ENCODE assay signal across 8 cellular contexts in genomic region chr2:208033701-208034502, GRCh38. TPM values are rescaled to one million over a fixed set of nuclear protein-coding genes. Genes with fewer than 3 reads are reported as not detected.
DNase-seq lines count a peak whose midpoint lies in the region; FAIRE-seq and TF ChIP-seq lines count a peak whose summit lies in the region.

No MANE protein-coding gene starts in this region.

- TF ChIP-seq CTCF in A673 (conservative IDR thresholded peaks at IDR 0.05; ENCODE audit: low read depth, low read length) = peak; percentile 48
- peak; percentile 2 for TF ChIP-seq CTCF in HFF-Myc (IDR thresholded peaks at IDR 0.05; ENCODE audit: low read depth, low read length, missing control alignments)
- peak; percentile 57 for TF ChIP-seq CTCF in hepatocyte (IDR thresholded peaks at IDR 0.05; ENCODE audit: poor library complexity)
- TF ChIP-seq CTCF in uterus (IDR thresholded peaks at IDR 0.05) = peak in 1 of 4 experiments; percentile 25

- H3K4me1 ChIP-seq in A673 (ENCODE audit: insufficient read depth, low read length, poor library complexity, severe bottlenecking) (no peaks in the 10 kb centered on the region), hepatocyte (ENCODE audit: insufficient read depth) (no peaks in the 10 kb centered on the region), uterus (no peaks in the 10 kb centered on the region)

- 58% methylated on average over 4 of the region's 4 CpGs for WGBS in hepatocyte (ENCODE audit: low lambda C conversion rate, missing lambda C conversion rate)

- H4K20me1 ChIP-seq in hepatocyte (ENCODE audit: insufficient read depth, poor library complexity, severe bottlenecking) = no peaks in the 10 kb centered on the region

- POLR2A ChIA-PET in A673 (lab: Charles Lee; ENCODE audit: low non-redundant PET) = no interaction called here

- BruUV-seq in A673 (replicated peaks; lab: Mats Ljungman, UMichigan) = no TSS peak

- no peaks in the 10 kb centered on the region for H3K27me3 ChIP-seq in A673 (replicated peaks; ENCODE audit: insufficient read depth, low read depth, low read length, poor library complexity)
- H3K27me3 ChIP-seq in hepatocyte = no peaks in the 10 kb centered on the region
- H3K27me3 ChIP-seq in uterus = no peaks in the 10 kb centered on the region

- H3K4me2 ChIP-seq in hepatocyte = no peak overlapping the region

- peak; percentile 64 for FAIRE-seq in GM12892 (lab: Jason Lieb, UNC)

- H3K9me3 ChIP-seq in A673 (ENCODE audit: low read depth, low read length, poor library complexity, severe bottlenecking) (no peaks in the 10 kb centered on the region), hepatocyte (ENCODE audit: low read depth) (no peaks in the 10 kb centered on the region), uterus (no peaks in the 10 kb centered on the region)

- CTCF ChIA-PET in A673 (lab: Charles Lee) = interaction anchor here (0.7 kb wide), 1 partner anchor 288 kb away, joined by 10 read pairs; no protein-coding TSS in a partner anchor

- H3K27ac ChIP-seq in A673 (ENCODE audit: low read depth, low read length, poor library complexity, severe bottlenecking) (no peak overlapping the region), hepatocyte (peak overlapping the region; percentile 84), uterus (no peak overlapping the region)

- TF ChIP-seq POLR2A in GM12892 (IDR thresholded peaks at IDR 0.05; ENCODE audit: low read depth, low read length) = no peak
- TF ChIP-seq POLR2A in uterus (IDR thresholded peaks at IDR 0.05) = no peak

- intact Hi-C loops in A673 (cut with micrococcal nuclease; ENCODE audit: unreplicated experiment) = no loop called here
- intact Hi-C loops in uterus (cut with DNase I; ENCODE audit: low total_unique reads) = no loop called here

- H2AFZ ChIP-seq in hepatocyte = no peak overlapping the region

- H3K36me3 ChIP-seq in A673 (ENCODE audit: insufficient read depth, low read length, poor library complexity, severe bottlenecking) = no peaks in the 10 kb centered on the region
- H3K36me3 ChIP-seq in hepatocyte (replicated peaks; ENCODE audit: insufficient read depth, low read depth) = no peaks in the 10 kb centered on the region
- no peaks in the 10 kb centered on the region for H3K36me3 ChIP-seq in uterus

- no peaks in the 10 kb centered on the region for H3K79me2 ChIP-seq in hepatocyte

- no peak overlapping the region for H3K4me3 ChIP-seq in A673 (ENCODE audit: low read depth, low read length, poor library complexity, severe bottlenecking)
- H3K4me3 ChIP-seq in HFF-Myc (replicated peaks; ENCODE audit: low read depth, low read length) = no peak overlapping the region
- no peak overlapping the region for H3K4me3 ChIP-seq in hepatocyte
- H3K4me3 ChIP-seq in uterus = no peak overlapping the region

- H3K9me2 ChIP-seq in hepatocyte (replicated peaks; ENCODE audit: insufficient read depth) = no peaks in the 10 kb centered on the region

- DNase-seq in A673 (ENCODE audit: low spot score) = peak; percentile 26
- no peak for DNase-seq in GM12892 (ENCODE audit: insufficient read length)
- DNase-seq in HFF-Myc (ENCODE audit: extremely low read depth, low read depth) = no peak
- DNase-seq in M059J (ENCODE audit: low read depth) = peak; percentile 65
- DNase-seq in activated CD4-positive, alpha-beta T cell treated with anti-CD3 and anti-CD28 coated beads, Interleukin-2, amount 50 U/mL, for 48 hours = peak; percentile 21 to 45
- DNase-seq in hepatocyte (ENCODE audit: low spot score) = peak; percentile 80
- peak; percentile 18 for DNase-seq in uterus
- no peak for DNase-seq in NCI-H1048 (lab: John Stamatoyannopoulos, UW)

RNA-seq across cellular contexts. Expression of gene PLEKHM3, which starts 8.6 kb away (rescaled TPM):
- total RNA-seq in A673 (2021) (6.5 TPM in 2 replicates), hepatocyte (11.1 and 14.3 TPM in 2 replicates), uterus (10 to 100 TPM; 20.5 to 43.4 (median 21.6) TPM)
- 2.5 TPM for polyA plus RNA-seq in GM12892 (2012; ENCODE audit: missing spikeins)
- 3.1 and 5.3 TPM in 2 replicates for total RNA-seq in M059J (2014; rRNA removed; shearing (Covaris generic))
- polyA plus RNA-seq in hepatocyte = 4.2 and 7.2 TPM in 2 replicates

Comparison
In these comparisons a context has a peak if more than half of its experiments do, and no peak if none do; other contexts are left out.
1. DNase-seq: peak in A673 (single experiment), M059J (single experiment), activated CD4-positive, alpha-beta T cell treated with anti-CD3 and anti-CD28 coated beads, Interleukin-2, amount 50 U/mL, for 48 hours (2 of 2), hepatocyte (single experiment) and uterus (2 of 2); none in GM12892 (single experiment), HFF-Myc (single experiment) and NCI-H1048 (single experiment).